ENCODE assay signal across 1 cellular context in the genomic region with DNA sequence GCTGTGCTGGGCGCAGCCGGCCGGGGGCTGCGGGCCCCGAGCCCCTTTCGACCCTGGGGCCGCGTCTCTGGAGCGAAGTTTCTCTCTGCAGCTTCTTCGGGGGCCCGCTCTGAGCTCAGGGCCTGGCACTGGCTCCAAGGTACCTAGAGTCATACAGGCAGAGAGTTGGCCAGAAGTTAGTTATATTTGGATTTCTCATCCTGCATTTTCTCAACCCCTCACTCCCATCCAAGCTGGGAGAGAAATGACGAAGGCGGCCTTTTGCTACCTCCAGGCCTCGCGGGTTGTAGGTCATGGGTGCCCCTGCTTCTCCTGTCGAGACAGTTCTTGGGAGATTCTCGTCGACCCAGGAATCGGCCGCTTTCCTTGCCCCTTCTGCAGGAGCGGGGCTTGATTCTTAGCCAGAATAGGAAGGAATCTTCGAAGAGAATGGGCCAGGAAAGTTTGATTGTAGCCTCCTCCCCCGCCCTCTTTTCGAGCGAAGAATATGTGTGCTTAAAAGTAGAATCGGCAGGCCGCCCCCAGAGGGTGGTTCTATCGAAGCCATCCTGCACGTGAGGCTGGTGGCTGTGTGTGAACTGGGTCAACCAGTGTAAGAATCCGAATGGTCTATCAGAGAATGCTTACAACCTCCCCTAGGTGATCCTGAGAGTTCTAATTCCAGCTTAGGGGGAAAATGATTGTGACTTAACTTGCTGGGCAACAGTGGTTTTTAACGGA.
TF ChIP-seq lines count a peak whose summit lies in the region.

No MANE protein-coding gene starts in this region.

TF ChIP-seq in HepG2, 621 proteins besides CTCF, POLR2A, EP300 and RAD21:
- peak; percentile 3 for TF ChIP-seq MED8 (CRISPR knock-in tag; IDR thresholded peaks at IDR 0.05; ENCODE audit: insufficient replicate concordance)
- TF ChIP-seq ZFX (CRISPR knock-in tag; IDR thresholded peaks at IDR 0.05; ENCODE audit: low read depth): peak; percentile 8; the same call in 1 of the 2 replicates
- peak; percentile 77 for TF ChIP-seq BHLHE40 (IDR thresholded peaks at IDR 0.05; ENCODE audit: low read length)
- TF ChIP-seq, protein P1, sequence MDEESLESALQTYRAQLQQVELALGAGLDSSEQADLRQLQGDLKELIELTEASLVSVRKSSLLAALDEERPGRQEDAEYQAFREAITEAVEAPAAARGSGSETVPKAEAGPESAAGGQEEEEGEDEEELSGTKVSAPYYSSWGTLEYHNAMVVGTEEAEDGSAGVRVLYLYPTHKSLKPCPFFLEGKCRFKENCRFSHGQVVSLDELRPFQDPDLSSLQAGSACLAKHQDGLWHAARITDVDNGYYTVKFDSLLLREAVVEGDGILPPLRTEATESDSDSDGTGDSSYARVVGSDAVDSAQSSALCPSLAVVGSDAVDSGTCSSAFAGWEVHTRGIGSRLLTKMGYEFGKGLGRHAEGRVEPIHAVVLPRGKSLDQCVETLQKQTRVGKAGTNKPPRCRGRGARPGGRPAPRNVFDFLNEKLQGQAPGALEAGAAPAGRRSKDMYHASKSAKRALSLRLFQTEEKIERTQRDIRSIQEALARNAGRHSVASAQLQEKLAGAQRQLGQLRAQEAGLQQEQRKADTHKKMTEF (CRISPR knock-in tag; IDR thresholded peaks at IDR 0.05): 0 out of 2 replicates have a peak, but pooled peaks have one; percentile 12
- no peak for TF ChIP-seq THAP11 (CRISPR knock-in tag; IDR thresholded peaks at IDR 0.05)
- TF ChIP-seq SMAD3 (CRISPR knock-in tag; IDR thresholded peaks at IDR 0.05): no peak
- 0 out of 2 replicates have a peak, but pooled peaks have one; percentile 6 for TF ChIP-seq ZNF430 (CRISPR knock-in tag; IDR thresholded peaks at IDR 0.05)
- no peak for TF ChIP-seq TBX2 (CRISPR knock-in tag; IDR thresholded peaks at IDR 0.05; ENCODE audit: borderline replicate concordance)
- TF ChIP-seq SNRNP70 (IDR thresholded peaks at IDR 0.05; ENCODE audit: low read depth, low read length): no peak
- TF ChIP-seq, protein P2, sequence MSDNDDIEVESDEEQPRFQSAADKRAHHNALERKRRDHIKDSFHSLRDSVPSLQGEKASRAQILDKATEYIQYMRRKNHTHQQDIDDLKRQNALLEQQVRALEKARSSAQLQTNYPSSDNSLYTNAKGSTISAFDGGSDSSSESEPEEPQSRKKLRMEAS (IDR thresholded peaks at IDR 0.05): 0 out of 2 replicates have a peak, but pooled peaks have one; percentile 29
- TF ChIP-seq MXD4 (CRISPR knock-in tag; IDR thresholded peaks at IDR 0.05): no peak
- 0 out of 2 replicates have a peak, but pooled peaks have one; percentile 31 for TF ChIP-seq ZNF224 (CRISPR knock-in tag; IDR thresholded peaks at IDR 0.05)
- TF ChIP-seq SALL1 (CRISPR knock-in tag; IDR thresholded peaks at IDR 0.05): 0 out of 2 replicates have a peak, but pooled peaks have one; percentile 17
- TF ChIP-seq, protein P3, sequence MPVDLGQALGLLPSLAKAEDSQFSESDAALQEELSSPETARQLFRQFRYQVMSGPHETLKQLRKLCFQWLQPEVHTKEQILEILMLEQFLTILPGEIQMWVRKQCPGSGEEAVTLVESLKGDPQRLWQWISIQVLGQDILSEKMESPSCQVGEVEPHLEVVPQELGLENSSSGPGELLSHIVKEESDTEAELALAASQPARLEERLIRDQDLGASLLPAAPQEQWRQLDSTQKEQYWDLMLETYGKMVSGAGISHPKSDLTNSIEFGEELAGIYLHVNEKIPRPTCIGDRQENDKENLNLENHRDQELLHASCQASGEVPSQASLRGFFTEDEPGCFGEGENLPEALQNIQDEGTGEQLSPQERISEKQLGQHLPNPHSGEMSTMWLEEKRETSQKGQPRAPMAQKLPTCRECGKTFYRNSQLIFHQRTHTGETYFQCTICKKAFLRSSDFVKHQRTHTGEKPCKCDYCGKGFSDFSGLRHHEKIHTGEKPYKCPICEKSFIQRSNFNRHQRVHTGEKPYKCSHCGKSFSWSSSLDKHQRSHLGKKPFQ (CRISPR knock-in tag; IDR thresholded peaks at IDR 0.05; ENCODE audit: insufficient replicate concordance): peak; percentile 15
- TF ChIP-seq ZSCAN29 (CRISPR knock-in tag; conservative IDR thresholded peaks at IDR 0.05): 0 out of 2 replicates have a peak, but pooled peaks have one; percentile 65
TF ChIP-seq in HepG2: peak in this region for 10.
